1 cellular context compared by ENCODE assay signal in the genomic region with DNA sequence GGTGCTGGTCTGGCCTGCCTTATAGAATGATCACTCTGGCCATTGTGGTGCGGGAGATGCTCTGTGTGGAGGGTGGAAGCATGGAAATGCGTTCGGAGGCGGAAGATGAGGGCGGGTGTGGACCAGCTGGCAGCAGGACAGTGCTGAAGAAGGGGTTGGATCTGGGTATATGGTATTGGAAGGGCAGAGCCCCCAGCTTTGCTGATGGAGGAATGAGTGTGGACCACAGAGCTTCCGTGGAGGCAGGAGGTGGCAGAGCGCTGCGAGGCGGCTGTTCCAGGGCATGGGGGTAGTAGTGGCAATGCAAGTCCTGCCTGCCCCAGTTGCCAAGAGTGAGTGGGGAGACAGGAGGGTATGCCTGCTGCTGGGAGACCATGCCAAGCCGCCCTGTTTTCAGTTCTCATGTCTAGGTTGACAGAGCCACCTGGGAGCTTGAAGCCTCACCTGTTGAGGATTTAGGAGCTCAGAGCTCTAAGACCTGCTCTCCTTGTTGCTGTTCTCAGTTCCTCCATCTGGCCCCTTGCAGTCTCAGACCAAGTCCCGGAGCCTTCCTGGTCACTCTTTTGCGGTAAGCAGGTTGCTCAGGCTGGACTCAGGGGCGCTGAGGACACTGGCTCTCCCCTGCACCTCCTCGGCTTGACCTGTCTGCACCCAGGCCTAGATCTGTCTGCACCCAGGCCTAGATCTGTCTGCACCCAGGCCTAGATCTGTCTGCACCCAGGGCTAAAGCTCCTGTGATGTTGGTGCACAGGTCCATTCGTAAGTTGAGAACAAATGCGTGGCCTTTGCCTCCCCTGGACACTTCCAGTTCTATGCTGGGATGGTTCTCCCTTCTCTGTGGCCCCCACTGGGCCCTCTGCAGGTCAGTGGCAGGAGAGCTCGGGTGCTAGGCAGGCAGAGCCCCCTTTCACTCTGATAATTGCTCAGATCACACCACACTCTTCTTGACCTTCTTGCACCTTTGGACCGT.
TF ChIP-seq lines count a peak whose summit lies in the region.

No MANE protein-coding gene starts in this region.

TF ChIP-seq in K562, 482 proteins besides CTCF, POLR2A, EP300 and RAD21:
- TF ChIP-seq ZNF280A (IDR thresholded peaks at IDR 0.05; ENCODE audit: low read depth, partially characterized antibody) (no peak), VEZF1 (CRISPR knock-in tag; IDR thresholded peaks at IDR 0.05) (no peak), TCF7 (IDR thresholded peaks at IDR 0.05; ENCODE audit: borderline replicate concordance) (no peak), MITF (IDR thresholded peaks at IDR 0.05) (no peak), KAT7 (CRISPR knock-in tag; IDR thresholded peaks at IDR 0.05; ENCODE audit: borderline replicate concordance) (no peak), NFIX (CRISPR knock-in tag; IDR thresholded peaks at IDR 0.05; ENCODE audit: low read depth) (no peak), ZNF354B (CRISPR knock-in tag; IDR thresholded peaks at IDR 0.05) (no peak), SREBF2 (CRISPR knock-in tag; IDR thresholded peaks at IDR 0.05) (no peak), ZBTB34 (CRISPR knock-in tag; IDR thresholded peaks at IDR 0.05) (no peak), BRF1 (IDR thresholded peaks at IDR 0.05; ENCODE audit: borderline replicate concordance, extremely low read depth, insufficient read length) (no peak), MTA2 (IDR thresholded peaks at IDR 0.05; ENCODE audit: low read depth) (no peak), PURB (CRISPR knock-in tag; IDR thresholded peaks at IDR 0.05; ENCODE audit: low read depth) (no peak), SETDB1 (IDR thresholded peaks at IDR 0.05; ENCODE audit: low read length) (no peak), KLF10 (CRISPR knock-in tag; IDR thresholded peaks at IDR 0.05) (no peak), SMAD4 (CRISPR knock-in tag; conservative IDR thresholded peaks at IDR 0.05) (no peak), MNT (conservative IDR thresholded peaks at IDR 0.05) (no peak), E2F4 (CRISPR knock-in tag; IDR thresholded peaks at IDR 0.05; ENCODE audit: low read depth) (no peak)
- TF ChIP-seq, protein P1, sequence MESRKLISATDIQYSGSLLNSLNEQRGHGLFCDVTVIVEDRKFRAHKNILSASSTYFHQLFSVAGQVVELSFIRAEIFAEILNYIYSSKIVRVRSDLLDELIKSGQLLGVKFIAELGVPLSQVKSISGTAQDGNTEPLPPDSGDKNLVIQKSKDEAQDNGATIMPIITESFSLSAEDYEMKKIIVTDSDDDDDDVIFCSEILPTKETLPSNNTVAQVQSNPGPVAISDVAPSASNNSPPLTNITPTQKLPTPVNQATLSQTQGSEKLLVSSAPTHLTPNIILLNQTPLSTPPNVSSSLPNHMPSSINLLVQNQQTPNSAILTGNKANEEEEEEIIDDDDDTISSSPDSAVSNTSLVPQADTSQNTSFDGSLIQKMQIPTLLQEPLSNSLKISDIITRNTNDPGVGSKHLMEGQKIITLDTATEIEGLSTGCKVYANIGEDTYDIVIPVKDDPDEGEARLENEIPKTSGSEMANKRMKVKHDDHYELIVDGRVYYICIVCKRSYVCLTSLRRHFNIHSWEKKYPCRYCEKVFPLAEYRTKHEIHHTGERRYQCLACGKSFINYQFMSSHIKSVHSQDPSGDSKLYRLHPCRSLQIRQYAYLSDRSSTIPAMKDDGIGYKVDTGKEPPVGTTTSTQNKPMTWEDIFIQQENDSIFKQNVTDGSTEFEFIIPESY (CRISPR knock-in tag; IDR thresholded peaks at IDR 0.05): no peak
